Comparison of ENCODE assay signal across 8 cellular contexts in the genomic region with DNA sequence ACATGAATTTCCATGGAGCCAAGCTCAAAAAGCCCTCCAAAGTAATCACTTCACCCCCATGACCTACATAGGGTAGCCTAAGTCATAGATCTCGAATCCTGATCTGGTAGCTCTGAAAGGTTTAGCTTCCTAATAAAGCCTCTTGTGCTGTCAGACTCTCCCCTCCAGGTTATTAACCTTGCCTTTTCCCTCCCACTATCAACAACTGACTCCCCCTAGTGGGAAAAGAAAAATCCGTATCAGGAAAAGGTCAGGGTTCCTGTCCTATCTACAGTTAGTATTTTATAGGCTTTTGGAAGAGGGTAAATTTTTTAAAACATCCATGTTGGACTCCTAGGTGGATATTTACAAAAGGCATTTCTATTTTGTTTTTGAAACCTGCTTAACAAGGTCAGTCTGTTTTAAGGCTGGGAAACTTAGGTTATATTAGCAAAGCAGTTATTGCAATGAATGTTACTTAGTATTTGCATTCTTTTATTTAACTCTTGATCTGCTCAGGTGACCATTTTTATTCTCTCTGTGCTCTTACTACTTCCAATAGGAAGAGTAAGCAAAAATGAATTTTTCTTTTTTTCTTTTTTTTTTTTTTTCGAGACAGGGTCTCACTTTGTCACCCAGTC. TPM values are rescaled to one million over a fixed set of nuclear protein-coding genes. Genes with fewer than 3 reads are reported as not detected.
DNase-seq lines count a peak whose midpoint lies in the region; ATAC-seq and TF ChIP-seq lines count a peak whose summit lies in the region.

No MANE protein-coding gene starts in this region.

- peaks cover 97% of the 10 kb centered on the region for H4K20me1 ChIP-seq in IMR-90 (ENCODE audit: insufficient read depth, low read length)
- H4K20me1 ChIP-seq in OCI-LY1 (ENCODE audit: insufficient read depth, low read length) = peaks cover 9% of the 10 kb centered on the region; the same call in 1 of the 2 replicates

- intact Hi-C loops in IMR-90 (cut with micrococcal nuclease) = no loop called here

- ATAC-seq in IMR-90 (ENCODE audit: low read depth) (peak; percentile 79), lung (ENCODE audit: insufficient read depth, low FRiP score) (peak; percentile 27), GM21786 (IDR thresholded peaks at IDR 0.05; ENCODE audit: unreplicated experiment) (no peak)

- TF ChIP-seq CTCF in IMR-90 (conservative IDR thresholded peaks at IDR 0.05; ENCODE audit: low read depth, low read length) (peak; percentile 63), OCI-LY1 (IDR thresholded peaks at IDR 0.05; ENCODE audit: low read length) (peak; percentile 49), lung (IDR thresholded peaks at IDR 0.05; ENCODE audit: control extremely low read depth, extremely low read depth) (peak; percentile 40)

- DNase-seq in D341Med (ENCODE audit: low spot score) = peak; percentile 67
- DNase-seq in IMR-90 = peak; percentile 47
- peak; percentile 84 for DNase-seq in cerebellar cortex (ENCODE audit: low spot score)
- DNase-seq in lung (ENCODE audit: low spot score) = no peak
- no peak for DNase-seq in activated effector memory CD4-positive, alpha-beta T cell treated with anti-CD3 and anti-CD28 coated beads, Interleukin-2, amount 50 U/mL, for 16 hours
- DNase-seq in activated CD4-positive, alpha-beta T cell treated with anti-CD3 and anti-CD28 coated beads for 4 hours = no peak

- no peak overlapping the region for H2BK20ac ChIP-seq in IMR-90 (ENCODE audit: low read depth, low read length)

- H3K79me1 ChIP-seq in IMR-90 (ENCODE audit: low read depth in 1 of 2, low read length in 2 of 2) = peaks cover 6 to 47% of the 10 kb centered on the region in 2 experiments; a peak in 3 of 4 replicates

- no peak overlapping the region for H2BK15ac ChIP-seq in IMR-90 (ENCODE audit: low read depth, low read length)

- no peak overlapping the region for H4K91ac ChIP-seq in IMR-90 (ENCODE audit: insufficient read depth, low read depth, low read length)

- dilution Hi-C loops in IMR-90 (cut with HindIII; ENCODE audit: low sequenced_read_pairs, unreplicated experiment) = no loop called here

- no peak overlapping the region for H3K14ac ChIP-seq in IMR-90 (replicated peaks; ENCODE audit: low read depth, low read length)

- H3K9ac ChIP-seq in IMR-90 (ENCODE audit: low read depth, low read length) (no peak overlapping the region), OCI-LY1 (ENCODE audit: low read length) (peak overlapping the region; percentile 10)

- TF ChIP-seq RAD21 in IMR-90 (IDR thresholded peaks at IDR 0.05; ENCODE audit: low read length) = peak; percentile 48

- H2BK5ac ChIP-seq in IMR-90 (ENCODE audit: low read depth, low read length, poor library complexity, severe bottlenecking) = no peak overlapping the region

- no peaks in the 10 kb centered on the region for H3F3A ChIP-seq in OCI-LY1 (ENCODE audit: insufficient read depth, low read length)

- CTCF ChIA-PET in IMR-90 (lab: Yijun Ruan, JAX) = interaction anchor here (0.9 to 1.3 kb wide), 3 partner anchors 11 to 23 kb away, joined by 4 to 10 read pairs (median 4); no protein-coding TSS in a partner anchor

- no peak overlapping the region for H2AK5ac ChIP-seq in IMR-90 (ENCODE audit: low read depth, low read length)

- no TSS peak for BruUV-seq in IMR-90 (replicated peaks; lab: Mats Ljungman, UMichigan)

- POLR2A ChIA-PET in IMR-90 (lab: Charles Lee; ENCODE audit: unreplicated experiment) = no interaction called here

- H3K27me3 ChIP-seq in IMR-90 (ENCODE audit: control insufficient read depth, insufficient read depth, low read length) (no peaks in the 10 kb centered on the region), OCI-LY1 (ENCODE audit: insufficient read depth, low read length) (no peaks in the 10 kb centered on the region), lung (ENCODE audit: control insufficient read depth, insufficient read depth) (no peaks in the 10 kb centered on the region)

- H4K5ac ChIP-seq in IMR-90 (ENCODE audit: low read depth, low read length) = no peak overlapping the region

- H3K79me2 ChIP-seq in OCI-LY1 (ENCODE audit: insufficient read depth, low read length) = peaks cover 99% of the 10 kb centered on the region

- no CpG with 5 or more reads among the region's 3 CpGs for WGBS in IMR-90 (ENCODE audit: extremely low coverage in 2 of 2, insufficient read length in 1 of 2), 2 experiments
- 19 to 31% methylated on average over 3 of the region's 3 CpGs for WGBS in lung, 2 donors

- H3K4me1 ChIP-seq in IMR-90 (ENCODE audit: control insufficient read depth, insufficient read depth, low read length) (peaks cover 13% of the 10 kb centered on the region), OCI-LY1 (ENCODE audit: insufficient read depth, low read length, severe bottlenecking) (peaks cover 53% of the 10 kb centered on the region), lung (ENCODE audit: control insufficient read depth in 2 of 2, insufficient read depth in 2 of 2, low read length in 2 of 2) (peaks cover 14 to 41% of the 10 kb centered on the region in 2 donors)

- in situ Hi-C loops in IMR-90 (cut with MboI; ENCODE audit: low sequenced_read_pairs) = no loop called here

- no peak overlapping the region for H3K4ac ChIP-seq in IMR-90 (ENCODE audit: low read depth, low read length)

- no peak overlapping the region for H3K18ac ChIP-seq in IMR-90 (ENCODE audit: low read depth, low read length)

- H3K9me2 ChIP-seq in OCI-LY1 (ENCODE audit: low read depth, low read length) = no peaks in the 10 kb centered on the region

- H3K27ac ChIP-seq in IMR-90 (ENCODE audit: insufficient read depth, low read length) = no peak overlapping the region
- H3K27ac ChIP-seq in OCI-LY1 (ENCODE audit: low read depth, low read length, poor library complexity, severe bottlenecking) = peak overlapping the region; percentile 78
- H3K27ac ChIP-seq in lung (ENCODE audit: low read depth in 1 of 2, low read length in 1 of 2) = no peak overlapping the region

- H4K8ac ChIP-seq in IMR-90 (ENCODE audit: low read depth in 2 of 2, low read length in 2 of 2) = no peak overlapping the region

- no peak overlapping the region for H3K4me3 ChIP-seq in IMR-90 (ENCODE audit: insufficient read depth, low read depth, low read length)
- H3K4me3 ChIP-seq in OCI-LY1 (ENCODE audit: low read depth, low read length, poor library complexity, severe bottlenecking) = no peak overlapping the region
- no peak overlapping the region for H3K4me3 ChIP-seq in lung

- H3K9me1 ChIP-seq in IMR-90 (ENCODE audit: insufficient read depth, low read length) = peaks cover 26% of the 10 kb centered on the region

- H3K4me2 ChIP-seq in IMR-90 (ENCODE audit: low read depth, low read length) (no peak overlapping the region), OCI-LY1 (ENCODE audit: low read length) (peak overlapping the region; percentile 55)

- H3K23ac ChIP-seq in IMR-90 (ENCODE audit: low read depth, low read length) = no peak overlapping the region

- H3K36me3 ChIP-seq in IMR-90 (ENCODE audit: control insufficient read depth, insufficient read depth, low read length) = peaks cover 2% of the 10 kb centered on the region
- peaks cover 34% of the 10 kb centered on the region for H3K36me3 ChIP-seq in OCI-LY1 (ENCODE audit: insufficient read depth, low read length)
- H3K36me3 ChIP-seq in lung (ENCODE audit: control insufficient read depth in 2 of 2, insufficient read depth in 2 of 2, low read length in 2 of 2) = peaks cover 0 to 3% of the 10 kb centered on the region in 2 donors

- TF ChIP-seq POLR2A in IMR-90 (IDR thresholded peaks at IDR 0.05; ENCODE audit: low read depth, low read length) = no peak

- H3K9me3 ChIP-seq in IMR-90 (ENCODE audit: control insufficient read depth, insufficient read depth, low read length) (no peaks in the 10 kb centered on the region), OCI-LY1 (ENCODE audit: low read length) (no peaks in the 10 kb centered on the region), lung (ENCODE audit: control insufficient read depth in 2 of 2, insufficient read depth in 1 of 2, low read length in 1 of 2) (no peaks in the 10 kb centered on the region)

- H2AFZ ChIP-seq in IMR-90 (replicated peaks; ENCODE audit: low read length, poor library complexity) = no peak overlapping the region
- H2AFZ ChIP-seq in OCI-LY1 (ENCODE audit: low read length) = no peak overlapping the region

- H2AK9ac ChIP-seq in IMR-90 (replicated peaks; ENCODE audit: low read depth, low read length, poor library complexity) = no peak overlapping the region

- H2BK120ac ChIP-seq in IMR-90 (ENCODE audit: low read depth, low read length) = no peak overlapping the region

- H3K56ac ChIP-seq in IMR-90 (ENCODE audit: extremely low read depth, insufficient read depth, low read length) = no peak overlapping the region

TF ChIP-seq in IMR-90, 13 proteins besides CTCF, POLR2A, EP300 and RAD21 (continues in another document):
- TF ChIP-seq MXI1 (IDR thresholded peaks at IDR 0.05; ENCODE audit: borderline replicate concordance, low read depth, low read length) (no peak), RFX5 (IDR thresholded peaks at IDR 0.05; ENCODE audit: low read depth, low read length) (no peak), CHD1 (IDR thresholded peaks at IDR 0.05; ENCODE audit: low read depth, low read length) (no peak), BHLHE40 (IDR thresholded peaks at IDR 0.05; ENCODE audit: low read depth, low read length) (no peak), FOS (IDR thresholded peaks at IDR 0.05; ENCODE audit: low read depth, low read length) (no peak), MAZ (IDR thresholded peaks at IDR 0.05; ENCODE audit: borderline replicate concordance, low read depth, low read length) (no peak), CEBPB (IDR thresholded peaks at IDR 0.05; ENCODE audit: low read depth, low read length) (no peak)
- TF ChIP-seq, protein P1, sequence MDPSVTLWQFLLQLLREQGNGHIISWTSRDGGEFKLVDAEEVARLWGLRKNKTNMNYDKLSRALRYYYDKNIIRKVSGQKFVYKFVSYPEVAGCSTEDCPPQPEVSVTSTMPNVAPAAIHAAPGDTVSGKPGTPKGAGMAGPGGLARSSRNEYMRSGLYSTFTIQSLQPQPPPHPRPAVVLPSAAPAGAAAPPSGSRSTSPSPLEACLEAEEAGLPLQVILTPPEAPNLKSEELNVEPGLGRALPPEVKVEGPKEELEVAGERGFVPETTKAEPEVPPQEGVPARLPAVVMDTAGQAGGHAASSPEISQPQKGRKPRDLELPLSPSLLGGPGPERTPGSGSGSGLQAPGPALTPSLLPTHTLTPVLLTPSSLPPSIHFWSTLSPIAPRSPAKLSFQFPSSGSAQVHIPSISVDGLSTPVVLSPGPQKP (IDR thresholded peaks at IDR 0.05; ENCODE audit: borderline replicate concordance, low read depth, low read length) = no peak

RNA-seq across cellular contexts. Expression of a gene that starts 8.0 kb away (rescaled TPM):
- 26.7 and 29.9 TPM in 2 replicates for total RNA-seq in IMR-90 (2012; rRNA removed)
- 21.1 and 21.7 TPM in 2 replicates for polyA plus RNA-seq in IMR-90 (2012; rRNA removed)
- 14.4 and 15.6 TPM in 2 replicates for polyA plus RNA-seq in IMR-90 (2012; cell fraction: cytosol; rRNA removed)
- polyA plus RNA-seq in IMR-90 (2012; cell fraction: nucleus; rRNA removed; ENCODE audit: low replicate concordance) = 20.1 and 46.1 TPM in 2 replicates
- 10 to 100 TPM; 42.1 to 62.9 TPM for total RNA-seq in lung
- 10 to 100 TPM; 22.9 to 27.0 TPM for polyA plus RNA-seq in lung

RNA-seq across cellular contexts. Expression of a gene that starts 59.3 kb away (rescaled TPM):
- total RNA-seq in IMR-90 (2012; rRNA removed) (6.5 and 6.9 TPM in 2 replicates), lung (10 to 100 TPM; 45.6 to 75.3 TPM)
- polyA plus RNA-seq in IMR-90 (2012; rRNA removed) (37.7 and 42.6 TPM in 2 replicates), lung (10 to 100 TPM; 34.6 to 91.0 TPM)
- 17.9 and 46.0 TPM in 2 replicates for polyA plus RNA-seq in IMR-90 (2012; cell fraction: cytosol; rRNA removed)
- polyA plus RNA-seq in IMR-90 (2012; cell fraction: nucleus; rRNA removed; ENCODE audit: low replicate concordance) = 218 and 643 TPM in 2 replicates

Comparison
In these comparisons a context has a peak if more than half of its experiments do, and no peak if none do; other contexts are left out.
1. DNase-seq: peak in D341Med (single experiment), IMR-90 (single experiment) and cerebellar cortex (single experiment); none in lung (single experiment), activated effector memory CD4-positive, alpha-beta T cell treated with anti-CD3 and anti-CD28 coated beads, Interleukin-2, amount 50 U/mL, for 16 hours (single experiment) and activated CD4-positive, alpha-beta T cell treated with anti-CD3 and anti-CD28 coated beads for 4 hours (0 of 2).
2. Peak in every context shown above with its lines, with median percentiles within 50 percentile points of each other: CTCF ChIP-seq.